ENCODE assay signal across 25 cellular contexts in the genomic region with DNA sequence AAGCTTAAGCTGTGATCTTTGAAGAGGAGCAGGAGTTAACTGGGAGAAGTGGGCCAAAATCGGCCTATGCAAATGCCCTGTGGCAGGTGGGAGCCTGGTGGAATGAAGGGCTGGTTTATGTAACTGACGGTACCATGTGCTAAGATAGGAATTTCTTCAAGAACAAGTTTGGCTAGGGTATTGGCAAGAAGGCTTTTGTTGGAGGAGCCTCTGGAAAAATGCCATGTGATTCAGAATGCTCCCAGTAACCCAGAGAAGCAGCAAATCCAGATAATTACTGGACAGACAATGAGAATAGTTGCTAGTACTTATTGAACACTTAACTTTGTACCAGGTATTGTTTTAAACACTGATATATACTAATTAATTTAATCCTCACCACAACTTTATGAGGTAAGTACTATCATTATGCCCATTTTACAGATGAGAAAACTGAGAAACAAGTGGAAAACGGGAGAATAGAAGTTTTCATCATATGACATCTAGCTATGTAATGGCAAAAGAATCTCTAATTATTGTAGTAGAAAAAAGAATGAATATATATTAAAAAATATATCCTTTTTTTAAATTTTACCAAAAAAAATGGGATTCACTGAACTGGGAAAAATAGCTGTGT. TPM values are rescaled to one million over a fixed set of nuclear protein-coding genes. Genes with fewer than 3 reads are reported as not detected.
A peak's percentile ranks its signal among the peaks of the same experiment; 100 is the strongest.
DNase-seq lines count a peak whose midpoint lies in the region; ATAC-seq, FAIRE-seq and TF ChIP-seq lines count a peak whose summit lies in the region.
"Had no signal": no experiment of that assay in that cellular context is flagged by ENCODE, and none has a peak within 500 bp of the region (broad histone marks: within the 10 kb centered on the region; RNA-seq: fewer than 3 reads in every experiment).

No MANE protein-coding gene starts in this region.

- no peak for TF ChIP-seq CTCF in AG10803 (conservative IDR thresholded peaks at IDR 0.05; ENCODE audit: low read length)
- TF ChIP-seq CTCF in bronchial epithelial cell (IDR thresholded peaks at IDR 0.05; ENCODE audit: insufficient read depth, low read length, severe bottlenecking) = no peak

- DNase-seq in AG10803 (ENCODE audit: low read depth) (peak; percentile 67), LHCN-M2 (ENCODE audit: low read depth) (peak; percentile 61), bronchial epithelial cell (ENCODE audit: low read depth) (peak; percentile 54), iris pigment epithelial cell (ENCODE audit: low read depth) (peak; percentile 32)
- DNase-seq in naive thymus-derived CD4-positive, alpha-beta T cell = no peak
- DNase-seq in activated CD8-positive, alpha-beta memory T cell treated with anti-CD3 and anti-CD28 coated beads for 24 hours = no peak
- no peak for DNase-seq in activated T-cell treated with anti-CD3 and anti-CD28 coated beads, Interleukin-2, amount 50 U/mL, for 4 hours
- DNase-seq: activated CD4-positive, alpha-beta memory T cell treated with anti-CD3 and anti-CD28 coated beads, Interleukin-2, amount 10 ng/mL, durations not matched to agents 7 days and 5 days; activated naive CD4-positive, alpha-beta T cell treated with Interleukin-2 at 50 U/mL for 16 hours; activated T-cell treated with anti-CD3 and anti-CD28 coated beads, Interleukin-2, amount 50 U/mL, for 1 hour; cerebellar nuclear complex; erythroblast; H9; MV-4-11; NCI-H2171 treated with DMSO at 0.1 percent for 48 hours; NCI-H774; nephron progenitor cell; stimulated activated CD4-positive, alpha-beta T cell treated with anti-CD3 and anti-CD28 coated beads, Interleukin-15, amount 100 ng/mL, for 24 hours; SW 1271; upper lobe of left lung had no signal

- ATAC-seq in naive thymus-derived CD4-positive, alpha-beta T cell = no peak
- ATAC-seq in GM21737 (IDR thresholded peaks at IDR 0.05; ENCODE audit: unreplicated experiment) = no peak
- ATAC-seq in activated T-cell treated with anti-CD3 and anti-CD28 coated beads, Interleukin-2, amount 50 U/mL, for 4 hours = no peak
- ATAC-seq: A549; activated CD4-positive, CD25-positive, alpha-beta regulatory T cell treated with anti-CD3 and anti-CD28 coated beads, Interleukin-2, amount 50 U/mL, for 24 hours; Right ventricle myocardium inferior had no signal

- POLR2A ChIA-PET in naive thymus-derived CD4-positive, alpha-beta T cell (lab: Charles Lee) = no interaction called here

- H3K27me3 ChIP-seq in bronchial epithelial cell (ENCODE audit: control insufficient read depth, insufficient read depth, low read length) = no peaks in the 10 kb centered on the region
- H3K27me3 ChIP-seq in naive thymus-derived CD4-positive, alpha-beta T cell (ENCODE audit: control insufficient read depth in 2 of 2, insufficient read depth in 2 of 2, low read length in 2 of 2) = no peaks in the 10 kb centered on the region
- H3K27me3 ChIP-seq: BLaER1, upper lobe of left lung had no signal

- CTCF ChIA-PET in naive thymus-derived CD4-positive, alpha-beta T cell (lab: Charles Lee) = no interaction called here

- H3K9me3 ChIP-seq in naive thymus-derived CD4-positive, alpha-beta T cell (ENCODE audit: control insufficient read depth in 2 of 3, low read length in 3 of 3) = no peaks in the 10 kb centered on the region
- H3K9me3 ChIP-seq: upper lobe of left lung had no signal

- no peak overlapping the region for H3K4me3 Mint-ChIP-seq in naive thymus-derived CD4-positive, alpha-beta T cell
- H3K4me3 Mint-ChIP-seq in activated T-cell treated with anti-CD3 and anti-CD28 coated beads, Interleukin-2, amount 50 U/mL, for 4 hours = no peak overlapping the region
- H3K4me3 Mint-ChIP-seq: activated CD4-positive, alpha-beta memory T cell treated with anti-CD3 and anti-CD28 coated beads, Interleukin-2, amount 10 ng/mL, durations not matched to agents 7 days and 5 days; H9; nephron progenitor cell had no signal

- intact Hi-C loops in naive thymus-derived CD4-positive, alpha-beta T cell (cut with micrococcal nuclease) = no loop called here

- H3K4me1 ChIP-seq in naive thymus-derived CD4-positive, alpha-beta T cell (ENCODE audit: control insufficient read depth in 2 of 2, insufficient read depth in 2 of 2, low read length in 2 of 2) = no peaks in the 10 kb centered on the region
- H3K4me1 ChIP-seq: A549, upper lobe of left lung had no signal

- H3K36me3 Mint-ChIP-seq in naive thymus-derived CD4-positive, alpha-beta T cell = peaks cover 0 to 6% (median 0%) of the 10 kb centered on the region in 5 donors
- no peaks in the 10 kb centered on the region for H3K36me3 Mint-ChIP-seq in activated T-cell treated with anti-CD3 and anti-CD28 coated beads, Interleukin-2, amount 50 U/mL, for 4 hours (ENCODE audit: insufficient read depth)

- peaks cover 0 to 4% (median 0%) of the 10 kb centered on the region in 11 donors for H3K9me3 Mint-ChIP-seq in naive thymus-derived CD4-positive, alpha-beta T cell
- H3K9me3 Mint-ChIP-seq in activated T-cell treated with anti-CD3 and anti-CD28 coated beads, Interleukin-2, amount 50 U/mL, for 4 hours = no peaks in the 10 kb centered on the region
- H3K9me3 Mint-ChIP-seq: nephron progenitor cell had no signal

- H3K4me3 ChIP-seq in AG10803 (ENCODE audit: low read length) (no peak overlapping the region), bronchial epithelial cell (ENCODE audit: low read depth, low read length) (no peak overlapping the region)
- no peak overlapping the region for H3K4me3 ChIP-seq in naive thymus-derived CD4-positive, alpha-beta T cell (ENCODE audit: low read length)
- H3K4me3 ChIP-seq: A549, BLaER1, upper lobe of left lung had no signal

- no peak overlapping the region for H3K27ac Mint-ChIP-seq in naive thymus-derived CD4-positive, alpha-beta T cell
- H3K27ac Mint-ChIP-seq: activated CD4-positive, alpha-beta memory T cell treated with anti-CD3 and anti-CD28 coated beads, Interleukin-2, amount 10 ng/mL, durations not matched to agents 7 days and 5 days; H9; nephron progenitor cell had no signal

- H3K4me1 Mint-ChIP-seq in naive thymus-derived CD4-positive, alpha-beta T cell = peaks cover 0 to 6% (median 4%) of the 10 kb centered on the region in 7 donors
- no peaks in the 10 kb centered on the region for H3K4me1 Mint-ChIP-seq in activated T-cell treated with anti-CD3 and anti-CD28 coated beads, Interleukin-2, amount 50 U/mL, for 4 hours (ENCODE audit: low read depth)

- no peaks in the 10 kb centered on the region for H3K36me3 ChIP-seq in bronchial epithelial cell (ENCODE audit: control insufficient read depth, insufficient read depth, low read length)
- no peaks in the 10 kb centered on the region for H3K36me3 ChIP-seq in naive thymus-derived CD4-positive, alpha-beta T cell (ENCODE audit: control insufficient read depth in 2 of 3, insufficient read depth in 3 of 3, low read length in 3 of 3)
- H3K36me3 ChIP-seq: BLaER1, upper lobe of left lung had no signal

- H3K27me3 Mint-ChIP-seq in naive thymus-derived CD4-positive, alpha-beta T cell = peaks cover 7 to 23% (median 12%) of the 10 kb centered on the region in 5 donors
- peaks cover 12% of the 10 kb centered on the region for H3K27me3 Mint-ChIP-seq in activated T-cell treated with anti-CD3 and anti-CD28 coated beads, Interleukin-2, amount 50 U/mL, for 4 hours (ENCODE audit: low read depth)

- peak; percentile 80 for FAIRE-seq in bronchial epithelial cell (lab: Jason Lieb, UNC)
- FAIRE-seq: A549 had no signal

- no peak overlapping the region for H3K27ac ChIP-seq in naive thymus-derived CD4-positive, alpha-beta T cell (ENCODE audit: low read depth, low read length)
- H3K27ac ChIP-seq: A549, BLaER1, upper lobe of left lung had no signal

RNA-seq across cellular contexts. Expression of a gene that starts 9.1 kb away (rescaled TPM):
- total RNA-seq in LHCN-M2 (2014; rRNA removed) (0.06 TPM in 1 of 2 replicates, not detected in the other), bronchial epithelial cell (not detected in 2 replicates)
- polyA plus RNA-seq in LHCN-M2 (2012) = not detected
- 1 to 10 TPM in 2 of 5 experiments, under 1 TPM in 1, not detected in 2; 0.48 to 2.1 (median 1.3) TPM for total RNA-seq in naive thymus-derived CD4-positive, alpha-beta T cell
- polyA plus RNA-seq in naive thymus-derived CD4-positive, alpha-beta T cell = not detected
- under 1 TPM in 1 of 3 donors, not detected in 2; 0.19 TPM for total RNA-seq in activated T-cell treated with anti-CD3 and anti-CD28 coated beads, Interleukin-2, amount 50 U/mL, for 4 hours
- polyA plus RNA-seq: A549 had no signal

Comparison
In these comparisons a context has a peak if more than half of its experiments do, and no peak if none do; other contexts are left out.
1. DNase-seq: peak in AG10803 (single experiment), LHCN-M2 (single experiment), bronchial epithelial cell (single experiment) and iris pigment epithelial cell (single experiment); none in naive thymus-derived CD4-positive, alpha-beta T cell (0 of 9), activated CD8-positive, alpha-beta memory T cell treated with anti-CD3 and anti-CD28 coated beads for 24 hours (single experiment) and activated T-cell treated with anti-CD3 and anti-CD28 coated beads, Interleukin-2, amount 50 U/mL, for 4 hours (single experiment).